ENCODE assay signal across 8 cellular contexts in genomic region chr21:44932366-44933181, GRCh38. TPM values are rescaled to one million over a fixed set of nuclear protein-coding genes. Genes with fewer than 3 reads are reported as not detected.
DNase-seq lines count a peak whose midpoint lies in the region; ATAC-seq, FAIRE-seq and TF ChIP-seq lines count a peak whose summit lies in the region.

No MANE protein-coding gene starts in this region.

- H3K27ac Mint-ChIP-seq in activated CD4-positive, alpha-beta memory T cell treated with anti-CD3 and anti-CD28 coated beads for 36 hours: peak overlapping the region; percentile 51

- no peaks in the 10 kb centered on the region for H3K36me3 Mint-ChIP-seq in activated CD4-positive, alpha-beta memory T cell treated with anti-CD3 and anti-CD28 coated beads for 36 hours

- FAIRE-seq in endothelial cell of umbilical vein (lab: Jason Lieb, UNC): no peak

- H3K36me3 ChIP-seq in BE2C (no peaks in the 10 kb centered on the region), HUES64 (ENCODE audit: insufficient read depth, low read length) (no peaks in the 10 kb centered on the region), endothelial cell of umbilical vein (ENCODE audit: control insufficient read depth in 2 of 2, extremely low read depth in 1 of 2, insufficient read depth in 2 of 2, low read length in 2 of 2) (no peaks in the 10 kb centered on the region), neural cell (ENCODE audit: insufficient read depth, low read length) (no peaks in the 10 kb centered on the region), aorta (ENCODE audit: control insufficient read depth in 1 of 2, insufficient read depth in 2 of 2, low read length in 1 of 2) (no peaks in the 10 kb centered on the region)

- H3K4me1 Mint-ChIP-seq in activated CD4-positive, alpha-beta memory T cell treated with anti-CD3 and anti-CD28 coated beads for 36 hours (ENCODE audit: low read depth): peaks cover 35% of the 10 kb centered on the region

- POLR2A ChIA-PET in activated CD4-positive, alpha-beta memory T cell treated with anti-CD3 and anti-CD28 coated beads for 36 hours (lab: Charles Lee): interaction anchor here (1.0 to 2.4 kb wide), 7 partner anchors 14 to 139 kb away, joined by 3 to 17 read pairs (median 4); partner anchors contain the start of gene PTTG1IP
- POLR2A ChIA-PET in endothelial cell of umbilical vein (lab: Charles Lee): interaction anchor here (1.1 kb wide), 1 partner anchor 40 kb away, joined by 3 read pairs; no protein-coding TSS in a partner anchor

- CTCF ChIA-PET in activated CD4-positive, alpha-beta memory T cell treated with anti-CD3 and anti-CD28 coated beads for 36 hours (lab: Charles Lee): interaction anchor here (0.6 to 10.0 kb wide), 20 partner anchors 8 to 586 kb away, joined by 3 to 84 read pairs (median 4); partner anchors contain the start of genes ITGB2, PTTG1IP, SLX9 and UBE2G2
- CTCF ChIA-PET in endothelial cell of umbilical vein (lab: Charles Lee): interaction anchor here (0.6 to 3.4 kb wide), 40 partner anchors 13 to 980 kb away, joined by 3 to 62 read pairs (median 4); partner anchors contain the start of genes PTTG1IP, SUMO3 and UBE2G2

- dilution Hi-C loops in endothelial cell of umbilical vein (cut with MboI; ENCODE audit: extremely low pct_ligation_motif_present, low sequenced_read_pairs): loop anchor here (25.0 kb wide), 1 partner anchor 205 kb away; no protein-coding TSS in a partner anchor

- no peaks in the 10 kb centered on the region for H3F3A ChIP-seq in neural cell (ENCODE audit: insufficient read depth, low read length, poor library complexity, severe bottlenecking)

- H3K9me3 ChIP-seq in BE2C (no peaks in the 10 kb centered on the region; the same call in 1 of the 2 replicates), HUES64 (ENCODE audit: insufficient read depth, low read depth, low read length) (no peaks in the 10 kb centered on the region), endothelial cell of umbilical vein (replicated peaks; ENCODE audit: control insufficient read depth, insufficient read depth, low read length) (no peaks in the 10 kb centered on the region), neural cell (ENCODE audit: low read length) (no peaks in the 10 kb centered on the region), aorta (ENCODE audit: control insufficient read depth, low read length) (no peaks in the 10 kb centered on the region)

- H3K27me3 Mint-ChIP-seq in activated CD4-positive, alpha-beta memory T cell treated with anti-CD3 and anti-CD28 coated beads for 36 hours: no peaks in the 10 kb centered on the region

- H3K9ac ChIP-seq in HUES64 (ENCODE audit: low read depth, low read length) (no peak overlapping the region; the same call in 1 of the 2 replicates), endothelial cell of umbilical vein (replicated peaks; ENCODE audit: extremely low read depth, insufficient read depth, low read length) (no peak overlapping the region), neural cell (ENCODE audit: low read length) (no peak overlapping the region)

- peaks cover 70% of the 10 kb centered on the region for H3K27me3 ChIP-seq in BE2C
- peaks cover 67% of the 10 kb centered on the region for H3K27me3 ChIP-seq in HUES64 (ENCODE audit: insufficient read depth, low read length)
- H3K27me3 ChIP-seq in endothelial cell of umbilical vein (ENCODE audit: control insufficient read depth in 2 of 2, insufficient read depth in 2 of 2, low read length in 2 of 2): peaks cover 7 to 13% of the 10 kb centered on the region in 2 experiments
- peaks cover 68% of the 10 kb centered on the region for H3K27me3 ChIP-seq in neural cell (ENCODE audit: insufficient read depth, low read depth, low read length)
- H3K27me3 ChIP-seq in aorta (ENCODE audit: control insufficient read depth in 1 of 2, insufficient read depth in 2 of 2, low read length in 1 of 2): no peaks in the 10 kb centered on the region

- H3K9me2 ChIP-seq in neural cell (ENCODE audit: insufficient read depth, low read length): no peaks in the 10 kb centered on the region

- BruUV-seq in endothelial cell of umbilical vein (replicated peaks; lab: Mats Ljungman, UMichigan): no TSS peak

- H3K27ac ChIP-seq in HUES64 (ENCODE audit: low read depth, low read length) (no peak overlapping the region), endothelial cell of umbilical vein (ENCODE audit: insufficient read depth, low read depth, low read length) (no peak overlapping the region), neural cell (ENCODE audit: low read length) (no peak overlapping the region), aorta (ENCODE audit: low read depth in 1 of 2, low read length in 2 of 2) (no peak overlapping the region)

- H3K79me2 ChIP-seq in endothelial cell of umbilical vein (ENCODE audit: control insufficient read depth, insufficient read depth, low read length) (no peaks in the 10 kb centered on the region), neural cell (replicated peaks; ENCODE audit: insufficient read depth, low read length) (no peaks in the 10 kb centered on the region)

- peak overlapping the region; percentile 70 for H3K4me3 Mint-ChIP-seq in activated CD4-positive, alpha-beta memory T cell treated with anti-CD3 and anti-CD28 coated beads for 36 hours

- DNase-seq in BE2C (peak; percentile 43), endothelial cell of umbilical vein (ENCODE audit: low read depth, low spot score) (no peak), aorta (peak; percentile 71 to 87), cerebellum (ENCODE audit: low spot score) (no peak), NCI-H510A treated with DMSO at 0.1 percent for 48 hours (lab: John Stamatoyannopoulos, UW) (no peak)
- DNase-seq in activated CD4-positive, alpha-beta memory T cell treated with anti-CD3 and anti-CD28 coated beads for 36 hours: peak; percentile 75

- H3K9me1 ChIP-seq in endothelial cell of umbilical vein (replicated peaks; ENCODE audit: control insufficient read depth, extremely low read depth, insufficient read depth, low read length): no peaks in the 10 kb centered on the region

- WGBS in HUES64: 6% methylated on average over 72 of the region's 72 CpGs
- 2 to 4% methylated on average over 60 to 72 of the region's 72 CpGs for WGBS in aorta, 2 donors

- peak; percentile 34 for ATAC-seq in aorta (ENCODE audit: low FRiP score)

- no peak for TF ChIP-seq EP300 in neural cell (conservative IDR thresholded peaks at IDR 0.05; ENCODE audit: poor library complexity, severe bottlenecking)

- peak overlapping the region; percentile 52 for H3K4me2 ChIP-seq in endothelial cell of umbilical vein (ENCODE audit: insufficient read depth, low read length)
- H3K4me2 ChIP-seq in neural cell (ENCODE audit: low read length): no peak overlapping the region

- H4K20me1 ChIP-seq in endothelial cell of umbilical vein (replicated peaks; ENCODE audit: control insufficient read depth, extremely low read depth, insufficient read depth, low read length) (no peaks in the 10 kb centered on the region), neural cell (ENCODE audit: insufficient read depth) (no peaks in the 10 kb centered on the region)

- intact Hi-C loops in activated CD4-positive, alpha-beta memory T cell treated with anti-CD3 and anti-CD28 coated beads for 36 hours (cut with micrococcal nuclease): loop anchor here (1.0 to 2.0 kb wide), 2 partner anchors 40 to 132 kb away; partner anchors contain the start of gene UBE2G2
- intact Hi-C loops in endothelial cell of umbilical vein (cut with micrococcal nuclease): loop anchor here (1.0 to 10.0 kb wide), 3 partner anchors 40 to 418 kb away; partner anchors contain the start of gene UBE2G2
- intact Hi-C loops in aorta (cut with DNase I): loop anchor here (5.0 kb wide), 2 partner anchors 40 to 130 kb away; partner anchors contain the start of gene UBE2G2 (in 1 of the 2)

- TF ChIP-seq RAD21 in neural cell (conservative IDR thresholded peaks at IDR 0.05): peak; percentile 23

- H3K4me3 ChIP-seq in BE2C (ENCODE audit: low read depth, low read length): no peak overlapping the region
- H3K4me3 ChIP-seq in HUES64 (ENCODE audit: low read length): peak overlapping the region; percentile 32
- H3K4me3 ChIP-seq in endothelial cell of umbilical vein (replicated peaks in 1 of 3; ENCODE audit: insufficient read depth in 1 of 3, low read depth in 1 of 3, low read length in 3 of 3): peak overlapping the region in 2 of 3 experiments; percentile 26 to 31
- H3K4me3 ChIP-seq in neural cell (ENCODE audit: low read length): peak overlapping the region; percentile 49
- H3K4me3 ChIP-seq in aorta (ENCODE audit: low read length in 2 of 2): peak overlapping the region; percentile 3 to 31

- H3K4me1 ChIP-seq in BE2C (no peaks in the 10 kb centered on the region), HUES64 (ENCODE audit: insufficient read depth, low read length) (peaks cover 8% of the 10 kb centered on the region), endothelial cell of umbilical vein (ENCODE audit: control insufficient read depth, extremely low read depth, insufficient read depth, low read length) (peaks cover 16% of the 10 kb centered on the region), aorta (ENCODE audit: control insufficient read depth in 1 of 2, insufficient read depth in 2 of 2, low read length in 2 of 2) (no peaks in the 10 kb centered on the region)

- TF ChIP-seq CTCF in BE2C (IDR thresholded peaks at IDR 0.05; ENCODE audit: low read depth, low read length): peak; percentile 27
- TF ChIP-seq CTCF in endothelial cell of umbilical vein (IDR thresholded peaks at IDR 0.05; ENCODE audit: extremely low read depth in 1 of 2, insufficient read depth in 1 of 2, low read depth in 1 of 2, low read length in 2 of 2): peak; percentile 41 to 76
- TF ChIP-seq CTCF in neural cell (IDR thresholded peaks at IDR 0.05; ENCODE audit: poor library complexity, severe bottlenecking): no peak

- peak overlapping the region; percentile 50 for H2AFZ ChIP-seq in endothelial cell of umbilical vein (ENCODE audit: low read depth, low read length)
- no peak overlapping the region for H2AFZ ChIP-seq in neural cell (ENCODE audit: low read depth, low read length)

- TF ChIP-seq POLR2A in endothelial cell of umbilical vein (IDR thresholded peaks at IDR 0.05; ENCODE audit: low read depth, low read length): no peak

- no peaks in the 10 kb centered on the region for H3K9me3 Mint-ChIP-seq in activated CD4-positive, alpha-beta memory T cell treated with anti-CD3 and anti-CD28 coated beads for 36 hours

RNA-seq across cellular contexts. Expression of gene SLX9, which starts 7.3 kb away (rescaled TPM):
- 105 TPM for polyA plus RNA-seq in BE2C (2012; ENCODE audit: insufficient read depth, insufficient read length, low read depth)
- polyA plus RNA-seq in HUES64 (2013, experiment 1 of 2): 41.1 TPM
- 33.9 TPM for polyA plus RNA-seq in HUES64 (2013, experiment 2 of 2)
- total RNA-seq in activated CD4-positive, alpha-beta memory T cell treated with anti-CD3 and anti-CD28 coated beads for 36 hours: 10 to 100 TPM; 60.7 to 64.6 TPM
- total RNA-seq in endothelial cell of umbilical vein (46.4 and 50.6 TPM in 2 replicates), aorta (10 to 100 TPM; 21.5 to 29.6 TPM), cerebellum (7.3 TPM)
- polyA plus RNA-seq in endothelial cell of umbilical vein (27.0 and 27.7 TPM in 2 replicates), neural cell (15.4 and 23.2 TPM in 2 replicates), aorta (10 to 100 TPM; 17.3 to 19.2 TPM)
- 22.2 and 31.4 TPM in 2 replicates for polyA plus RNA-seq in endothelial cell of umbilical vein (2011; cell fraction: cytosol; rRNA removed)
- polyA plus RNA-seq in endothelial cell of umbilical vein (2011; cell fraction: nucleus; rRNA removed): 12.9 and 19.4 TPM in 2 replicates
- polyA plus RNA-seq in endothelial cell of umbilical vein (2012): 22.1 and 31.0 TPM in 2 replicates
- polyA minus RNA-seq in endothelial cell of umbilical vein (5.8 and 7.4 TPM in 2 replicates), neural cell (10.1 and 16.8 TPM in 2 replicates)
- 43.1 TPM for polyA minus RNA-seq in endothelial cell of umbilical vein (2011; cell fraction: cytosol; rRNA and poly(A)+ RNA removed)
- 2.3 and 5.7 TPM in 2 replicates for polyA minus RNA-seq in endothelial cell of umbilical vein (2011; cell fraction: nucleus; rRNA and poly(A)+ RNA removed)

RNA-seq across cellular contexts. Expression of gene ITGB2, which starts 11.9 kb away (rescaled TPM):
- not detected for polyA plus RNA-seq in BE2C (2012; ENCODE audit: insufficient read depth, insufficient read length, low read depth)
- polyA plus RNA-seq in HUES64 (2013, experiment 1 of 2): 0.85 TPM
- 0.76 TPM for polyA plus RNA-seq in HUES64 (2013, experiment 2 of 2)
- 100 to 1,000 TPM; 242 to 247 TPM for total RNA-seq in activated CD4-positive, alpha-beta memory T cell treated with anti-CD3 and anti-CD28 coated beads for 36 hours
- 0.65 and 0.91 TPM in 2 replicates for total RNA-seq in endothelial cell of umbilical vein
- 0.39 and 0.59 TPM in 2 replicates for polyA plus RNA-seq in endothelial cell of umbilical vein
- polyA plus RNA-seq in endothelial cell of umbilical vein (2011; cell fraction: cytosol; rRNA removed): 0.26 and 0.87 TPM in 2 replicates
- 0.30 and 0.48 TPM in 2 replicates for polyA plus RNA-seq in endothelial cell of umbilical vein (2011; cell fraction: nucleus; rRNA removed)
- 0.94 and 1.9 TPM in 2 replicates for polyA plus RNA-seq in endothelial cell of umbilical vein (2012)
- 0.19 TPM in 1 of 2 replicates, not detected in the other for polyA minus RNA-seq in endothelial cell of umbilical vein
- 0.72 TPM for polyA minus RNA-seq in endothelial cell of umbilical vein (2011; cell fraction: cytosol; rRNA and poly(A)+ RNA removed)
- 0.58 TPM in 1 of 2 replicates, not detected in the other for polyA minus RNA-seq in endothelial cell of umbilical vein (2011; cell fraction: nucleus; rRNA and poly(A)+ RNA removed)
- polyA plus RNA-seq in neural cell: not detected in 2 replicates
- polyA minus RNA-seq in neural cell: not detected in 2 replicates
- 100 to 1,000 TPM in 1 of 2 donors, 10 to 100 TPM in 1; 65.5 to 110 TPM for total RNA-seq in aorta
- polyA plus RNA-seq in aorta: 10 to 100 TPM in 1 of 2 donors, 1 to 10 TPM in 1; 6.7 to 48.5 TPM
- total RNA-seq in cerebellum: 6.8 TPM

RNA-seq across cellular contexts. Expression of gene PTTG1IP, which starts 59.1 kb away (rescaled TPM):
- 217 TPM for polyA plus RNA-seq in BE2C (2012; ENCODE audit: insufficient read depth, insufficient read length, low read depth)
- 126 TPM for polyA plus RNA-seq in HUES64 (2013, experiment 1 of 2)
- 128 TPM for polyA plus RNA-seq in HUES64 (2013, experiment 2 of 2)
- total RNA-seq in activated CD4-positive, alpha-beta memory T cell treated with anti-CD3 and anti-CD28 coated beads for 36 hours: 10 to 100 TPM; 43.0 to 44.4 TPM
- total RNA-seq in endothelial cell of umbilical vein: 406 and 415 TPM in 2 replicates
- 313 and 342 TPM in 2 replicates for polyA plus RNA-seq in endothelial cell of umbilical vein
- polyA plus RNA-seq in endothelial cell of umbilical vein (2011; cell fraction: cytosol; rRNA removed): 289 and 309 TPM in 2 replicates
- polyA plus RNA-seq in endothelial cell of umbilical vein (2011; cell fraction: nucleus; rRNA removed): 194 and 204 TPM in 2 replicates
- polyA plus RNA-seq in endothelial cell of umbilical vein (2012): 314 and 368 TPM in 2 replicates
- polyA minus RNA-seq in endothelial cell of umbilical vein: 267 and 299 TPM in 2 replicates
- 103 TPM for polyA minus RNA-seq in endothelial cell of umbilical vein (2011; cell fraction: cytosol; rRNA and poly(A)+ RNA removed)
- 77.5 and 96.0 TPM in 2 replicates for polyA minus RNA-seq in endothelial cell of umbilical vein (2011; cell fraction: nucleus; rRNA and poly(A)+ RNA removed)
- polyA plus RNA-seq in neural cell: 152 and 170 TPM in 2 replicates
- 118 and 119 TPM in 2 replicates for polyA minus RNA-seq in neural cell
- 100 to 1,000 TPM; 268 to 271 TPM for total RNA-seq in aorta
- 100 to 1,000 TPM; 103 to 191 TPM for polyA plus RNA-seq in aorta
- total RNA-seq in cerebellum: 93.7 TPM

Comparison
In these comparisons a context has a peak if more than half of its experiments do, and no peak if none do; other contexts are left out.
1. DNase-seq: peak in BE2C (single experiment), activated CD4-positive, alpha-beta memory T cell treated with anti-CD3 and anti-CD28 coated beads for 36 hours (single experiment) and aorta (2 of 2); none in endothelial cell of umbilical vein (single experiment), cerebellum (single experiment) and NCI-H510A treated with DMSO at 0.1 percent for 48 hours (single experiment).